Comparison of ENCODE assay signal across 1 cellular context in genomic region chr1:85463666-85464496, GRCh38.
TF ChIP-seq lines count a peak whose summit lies in the region.

No MANE protein-coding gene starts in this region.

TF ChIP-seq in HepG2, 621 proteins besides CTCF, POLR2A, EP300 and RAD21 (continued from another document and continues in another):
- no peak for TF ChIP-seq ATF4 (CRISPR knock-in tag; IDR thresholded peaks at IDR 0.05)
- TF ChIP-seq MEIS1 (CRISPR knock-in tag; IDR thresholded peaks at IDR 0.05; ENCODE audit: borderline replicate concordance), result no peak
- TF ChIP-seq RFXANK (CRISPR knock-in tag; IDR thresholded peaks at IDR 0.05), result no peak
- TF ChIP-seq ZBTB4 (CRISPR knock-in tag; IDR thresholded peaks at IDR 0.05; ENCODE audit: borderline replicate concordance), result no peak
- TF ChIP-seq ZNF367 (CRISPR knock-in tag; IDR thresholded peaks at IDR 0.05; ENCODE audit: borderline replicate concordance), result no peak
- TF ChIP-seq NRL (CRISPR knock-in tag; IDR thresholded peaks at IDR 0.05; ENCODE audit: borderline replicate concordance), result no peak
- TF ChIP-seq JUNB (CRISPR knock-in tag; IDR thresholded peaks at IDR 0.05; ENCODE audit: borderline replicate concordance), result no peak
- no peak for TF ChIP-seq NCOA5 (CRISPR knock-in tag; IDR thresholded peaks at IDR 0.05)
- TF ChIP-seq ZNF891 (CRISPR knock-in tag; IDR thresholded peaks at IDR 0.05), result no peak
- no peak for TF ChIP-seq IKZF5 (CRISPR knock-in tag; IDR thresholded peaks at IDR 0.05)
- TF ChIP-seq THAP9 (CRISPR knock-in tag; IDR thresholded peaks at IDR 0.05; ENCODE audit: borderline replicate concordance), result no peak; the same call in 1 of the 2 replicates
- TF ChIP-seq SSRP1 (CRISPR knock-in tag; IDR thresholded peaks at IDR 0.05), result no peak
- TF ChIP-seq IKZF4 (CRISPR knock-in tag; IDR thresholded peaks at IDR 0.05; ENCODE audit: borderline replicate concordance, low read depth, not compliant biosample characterization), result no peak
- TF ChIP-seq HNF4G (IDR thresholded peaks at IDR 0.05; ENCODE audit: borderline replicate concordance, low read depth, low read length), result no peak
- no peak for TF ChIP-seq HNF4G (CRISPR knock-in tag; IDR thresholded peaks at IDR 0.05; ENCODE audit: borderline replicate concordance, low read depth)
- TF ChIP-seq ZNF776 (CRISPR knock-in tag; IDR thresholded peaks at IDR 0.05), result no peak
- TF ChIP-seq NFRKB (IDR thresholded peaks at IDR 0.05), result no peak
- no peak for TF ChIP-seq HNRNPLL (IDR thresholded peaks at IDR 0.05; ENCODE audit: low read depth, low read length, poor library complexity, severe bottlenecking)
- TF ChIP-seq TRIM22 (IDR thresholded peaks at IDR 0.05), result no peak
- TF ChIP-seq ZNF414 (CRISPR knock-in tag; IDR thresholded peaks at IDR 0.05), result 0 out of 2 replicates have a peak, but pooled peaks have one; percentile 6
- no peak for TF ChIP-seq ARID2 (CRISPR knock-in tag; IDR thresholded peaks at IDR 0.05; ENCODE audit: borderline replicate concordance)
- TF ChIP-seq ZNF468 (CRISPR knock-in tag; IDR thresholded peaks at IDR 0.05), result no peak
- no peak for TF ChIP-seq BATF2 (CRISPR knock-in tag; IDR thresholded peaks at IDR 0.05)
- no peak for TF ChIP-seq ZFP62 (CRISPR knock-in tag; IDR thresholded peaks at IDR 0.05)
- no peak for TF ChIP-seq ZNF343 (CRISPR knock-in tag; IDR thresholded peaks at IDR 0.05)
- no peak for TF ChIP-seq MAFG (CRISPR knock-in tag; IDR thresholded peaks at IDR 0.05)
- TF ChIP-seq FOXO4 (CRISPR knock-in tag; conservative IDR thresholded peaks at IDR 0.05), result no peak
- peak; percentile 4; the same call in 1 of the 2 replicates for TF ChIP-seq CSRNP1 (CRISPR knock-in tag; IDR thresholded peaks at IDR 0.05)
- TF ChIP-seq SALL2 (CRISPR knock-in tag; IDR thresholded peaks at IDR 0.05), result no peak
- TF ChIP-seq ZSCAN25 (CRISPR knock-in tag; IDR thresholded peaks at IDR 0.05), result 0 out of 2 replicates have a peak, but pooled peaks have one; percentile 2
- no peak for TF ChIP-seq PHB2 (IDR thresholded peaks at IDR 0.05; ENCODE audit: partially characterized antibody)
- 0 out of 2 replicates have a peak, but pooled peaks have one; percentile 20 for TF ChIP-seq ZNF710 (CRISPR knock-in tag; IDR thresholded peaks at IDR 0.05; ENCODE audit: borderline replicate concordance)
- no peak for TF ChIP-seq ZNF552 (CRISPR knock-in tag; IDR thresholded peaks at IDR 0.05; ENCODE audit: borderline replicate concordance)
- no peak for TF ChIP-seq ZNF678 (CRISPR knock-in tag; IDR thresholded peaks at IDR 0.05)
- no peak for TF ChIP-seq ESRRA (CRISPR knock-in tag; IDR thresholded peaks at IDR 0.05; ENCODE audit: low read depth)
- TF ChIP-seq KLF11 (CRISPR knock-in tag; IDR thresholded peaks at IDR 0.05), result no peak
- TF ChIP-seq ZNF382 (CRISPR knock-in tag; IDR thresholded peaks at IDR 0.05; ENCODE audit: borderline replicate concordance), result no peak
